ENCODE assay signal across 23 cellular contexts in the genomic region with DNA sequence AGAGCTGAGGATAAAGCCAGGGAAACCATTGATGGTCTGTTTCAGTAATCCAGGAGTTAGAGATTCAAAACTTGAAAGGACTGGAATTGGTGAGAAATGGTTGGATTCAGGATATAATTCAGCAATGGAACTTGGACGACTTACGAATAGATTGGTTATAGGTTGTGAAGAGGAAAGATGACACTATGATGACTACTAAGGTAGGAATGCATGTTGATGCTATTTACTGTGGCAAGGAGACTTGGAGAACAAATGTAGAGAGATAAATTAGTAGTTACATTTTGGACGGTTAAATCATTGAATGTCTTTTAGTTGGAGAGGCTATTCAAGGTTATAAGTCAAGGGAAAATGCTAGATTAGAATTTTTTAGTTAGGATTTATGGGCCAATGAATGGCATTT.
"Had no signal": no experiment of that assay in that cellular context is flagged by ENCODE, and none has a peak within 500 bp of the region (broad histone marks: within the 10 kb centered on the region; RNA-seq: fewer than 3 reads in every experiment).

No MANE protein-coding gene starts in this region.

- H3K4me1 Mint-ChIP-seq: naive B cell had no signal

- H3K79me2 ChIP-seq: hepatocyte had no signal

- H3K36me3 Mint-ChIP-seq: naive B cell had no signal

- DNase-seq: activated CD4-positive, alpha-beta T cell treated with anti-CD3 and anti-CD28 coated beads, Interleukin-2, amount 50 U/mL, for 1 hour; activated CD4-positive, CD25-positive, alpha-beta regulatory T cell treated with anti-CD3 and anti-CD28 coated beads, Interleukin-2, amount 50 U/mL, for 72 hours; activated CD8-positive, alpha-beta memory T cell treated with anti-CD3 and anti-CD28 coated beads, Interleukin-2, amount 50 U/mL, for 4 hours; activated effector memory CD4-positive, alpha-beta T cell treated with anti-CD3 and anti-CD28 coated beads, Interleukin-2, amount 50 U/mL, for 16 hours; activated naive CD4-positive, alpha-beta T cell treated with anti-CD3 and anti-CD28 coated beads, Interleukin-2, amount 50 U/mL, for 16 hours; activated T-cell treated with anti-CD3 and anti-CD28 coated beads, Interleukin-2, amount 50 U/mL, for 4 hours; aorta; esophagus squamous epithelium; foreskin fibroblast; mucosa of descending colon; naive B cell; stimulated activated CD4-positive, alpha-beta T cell treated with anti-CD3 and anti-CD28 coated beads, Interleukin-2, amount 100 ng/mL, for 24 hours; stimulated activated naive CD8-positive, alpha-beta T cell treated with anti-CD3 and anti-CD28 coated beads, Interleukin-15, Interleukin-2, amounts not matched to agents 100 U/mL and 50 U/mL, for 24 hours; substantia nigra; tibial artery had no signal

- H3K4me3 Mint-ChIP-seq: activated T-cell treated with anti-CD3 and anti-CD28 coated beads, Interleukin-2, amount 50 U/mL, for 4 hours; naive B cell; neural crest cell; T-helper 1 cell treated with Interleukin-12 subunit alpha and Interleukin-12 subunit beta and Interleukin-4 antibody, amounts not matched to agents 30 μg/mL and 1 μg/mL, for 36 hours had no signal

- H3K4me3 ChIP-seq: breast epithelium, coronary artery, esophagus squamous epithelium, hepatocyte, mucosa of descending colon, tibial artery had no signal

- H3K27ac Mint-ChIP-seq: naive B cell; progenitor cell of endocrine pancreas; T-helper 1 cell treated with Interleukin-12 subunit alpha and Interleukin-12 subunit beta and Interleukin-4 antibody, amounts not matched to agents 30 μg/mL and 1 μg/mL, for 36 hours had no signal

- H2AFZ ChIP-seq: hepatocyte had no signal

- ATAC-seq: activated T-cell treated with anti-CD3 and anti-CD28 coated beads, Interleukin-2, amount 50 U/mL, for 4 hours; left lobe of liver; mucosa of descending colon; stimulated activated naive CD8-positive, alpha-beta T cell treated with anti-CD3 and anti-CD28 coated beads, Interleukin-15, Interleukin-2, amounts not matched to agents 100 U/mL and 50 U/mL, for 24 hours had no signal

- H3K4me2 ChIP-seq: hepatocyte had no signal

- H3K4me1 ChIP-seq: breast epithelium, esophagus squamous epithelium, tibial artery had no signal

- H3K27me3 Mint-ChIP-seq: naive B cell, progenitor cell of endocrine pancreas had no signal

- H3K27me3 ChIP-seq: breast epithelium, esophagus squamous epithelium, hepatocyte, tibial artery had no signal

- H3K36me3 ChIP-seq: breast epithelium, esophagus squamous epithelium, tibial artery had no signal

- H3K9me3 Mint-ChIP-seq: activated T-cell treated with anti-CD3 and anti-CD28 coated beads, Interleukin-2, amount 50 U/mL, for 4 hours; naive B cell; neural crest cell; T-helper 1 cell treated with Interleukin-12 subunit alpha and Interleukin-12 subunit beta and Interleukin-4 antibody, amounts not matched to agents 30 μg/mL and 1 μg/mL, for 36 hours had no signal

- H3K27ac ChIP-seq: breast epithelium, coronary artery, esophagus squamous epithelium, hepatocyte, tibial artery, VCaP had no signal

- H3K9me3 ChIP-seq: breast epithelium, esophagus squamous epithelium, mucosa of descending colon, tibial artery had no signal
